Comparison of ENCODE assay signal across 9 cellular contexts in the genomic region with DNA sequence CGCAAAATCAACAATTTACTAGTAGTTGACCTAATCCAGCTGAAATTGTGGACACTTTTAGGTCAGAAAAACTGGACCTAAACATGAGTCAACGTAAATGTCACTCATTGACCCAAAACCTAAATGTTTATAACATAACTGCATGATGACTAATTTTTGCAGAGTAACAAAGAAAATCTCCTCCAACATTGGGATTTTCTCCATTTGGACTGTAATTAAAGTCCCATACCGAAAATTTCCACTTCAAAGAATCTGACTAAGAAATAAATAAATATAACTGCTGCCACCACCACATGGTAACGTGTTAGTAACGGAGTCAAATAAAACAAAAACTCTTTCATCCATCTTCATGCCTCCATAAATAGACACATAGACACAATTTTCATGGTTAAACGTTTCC. TPM values are rescaled to one million over a fixed set of nuclear protein-coding genes. Genes with fewer than 3 reads are reported as not detected.
A peak's percentile ranks its signal among the peaks of the same experiment; 100 is the strongest.
DNase-seq lines count a peak whose midpoint lies in the region; ATAC-seq and TF ChIP-seq lines count a peak whose summit lies in the region.
"Had no signal": no experiment of that assay in that cellular context is flagged by ENCODE, and none has a peak within 500 bp of the region (broad histone marks: within the 10 kb centered on the region; RNA-seq: fewer than 3 reads in every experiment).

No MANE protein-coding gene starts in this region.

- DNase-seq in heart left ventricle (no peak), Right ventricle myocardium inferior (ENCODE audit: missing footprints) (no peak), thoracic aorta (ENCODE audit: low spot score) (no peak)
- DNase-seq in activated naive CD8-positive, alpha-beta T cell treated with anti-CD3 and anti-CD28 coated beads, Interleukin-2, amount 50 U/mL, for 24 hours, result no peak
- DNase-seq: DMS153 had no signal

- peaks cover 23% of the 10 kb centered on the region for H3K4me1 Mint-ChIP-seq in activated naive CD8-positive, alpha-beta T cell treated with anti-CD3 and anti-CD28 coated beads, Interleukin-2, amount 50 U/mL, for 24 hours

- peaks cover 0 to 24% (median 15%) of the 10 kb centered on the region in 12 donors for H3K4me1 ChIP-seq in heart left ventricle
- H3K4me1 ChIP-seq in iPS-20b (ENCODE audit: insufficient read depth, low read length), result peaks cover 12% of the 10 kb centered on the region; the same call in 1 of the 2 replicates
- H3K4me1 ChIP-seq in thoracic aorta (ENCODE audit: control insufficient read depth in 1 of 2, low read depth in 2 of 2), result peaks cover 0 to 26% of the 10 kb centered on the region in 2 donors

- no peaks in the 10 kb centered on the region for H3K36me3 ChIP-seq in heart left ventricle
- no peaks in the 10 kb centered on the region for H3K36me3 ChIP-seq in iPS-20b (ENCODE audit: insufficient read depth, low read depth, low read length)
- H3K36me3 ChIP-seq in thoracic aorta, result no peaks in the 10 kb centered on the region

- peaks cover 2% of the 10 kb centered on the region for H3K36me3 Mint-ChIP-seq in activated naive CD8-positive, alpha-beta T cell treated with anti-CD3 and anti-CD28 coated beads, Interleukin-2, amount 50 U/mL, for 24 hours (ENCODE audit: low read depth)

- no peaks in the 10 kb centered on the region for H3K9me3 Mint-ChIP-seq in activated naive CD8-positive, alpha-beta T cell treated with anti-CD3 and anti-CD28 coated beads, Interleukin-2, amount 50 U/mL, for 24 hours

- intact Hi-C loops in heart left ventricle (cut with DNase I) (loop anchor here in 2 of 10 donors (10.0 kb wide), 1 partner anchor 79 kb away; no protein-coding TSS in a partner anchor), Right ventricle myocardium inferior (cut with DNase I) (no loop called here)

- peaks cover 29% of the 10 kb centered on the region for H3K27me3 Mint-ChIP-seq in activated naive CD8-positive, alpha-beta T cell treated with anti-CD3 and anti-CD28 coated beads, Interleukin-2, amount 50 U/mL, for 24 hours

- H3K4me3 Mint-ChIP-seq in activated naive CD8-positive, alpha-beta T cell treated with anti-CD3 and anti-CD28 coated beads, Interleukin-2, amount 50 U/mL, for 24 hours, result peak overlapping the region; percentile 91

- no peak for ATAC-seq in heart left ventricle
- no peak for ATAC-seq in Right ventricle myocardium inferior
- ATAC-seq in activated naive CD8-positive, alpha-beta T cell treated with anti-CD3 and anti-CD28 coated beads, Interleukin-2, amount 50 U/mL, for 24 hours, result no peak
- no peak for ATAC-seq in thoracic aorta (ENCODE audit: insufficient number of reproducible peaks, low FRiP score, low read depth)
- ATAC-seq in GM19397 (IDR thresholded peaks at IDR 0.05; ENCODE audit: unreplicated experiment), result no peak
- ATAC-seq in GM19452 (IDR thresholded peaks at IDR 0.05; ENCODE audit: unreplicated experiment), result no peak
- ATAC-seq in GM21381 (IDR thresholded peaks at IDR 0.05; ENCODE audit: unreplicated experiment), result no peak

- peak overlapping the region in 1 of 12 donors; percentile 72 for H3K27ac ChIP-seq in heart left ventricle
- no peak overlapping the region for H3K27ac ChIP-seq in iPS-20b (ENCODE audit: low read length)
- peak overlapping the region; percentile 45 to 49 for H3K27ac ChIP-seq in thoracic aorta

- no peak for TF ChIP-seq POLR2A in heart left ventricle (IDR thresholded peaks at IDR 0.05)

- H3K27me3 ChIP-seq in heart left ventricle (peaks cover 0 to 13% (median 0%) of the 10 kb centered on the region in 9 donors), iPS-20b (ENCODE audit: insufficient read depth, low read length) (peaks cover 13% of the 10 kb centered on the region), thoracic aorta (replicated peaks; ENCODE audit: insufficient read depth) (no peaks in the 10 kb centered on the region)

- H3K27ac Mint-ChIP-seq in activated naive CD8-positive, alpha-beta T cell treated with anti-CD3 and anti-CD28 coated beads, Interleukin-2, amount 50 U/mL, for 24 hours, result no peak overlapping the region

- no peaks in the 10 kb centered on the region for H3K9me3 ChIP-seq in heart left ventricle
- H3K9me3 ChIP-seq in iPS-20b (ENCODE audit: insufficient read depth, low read depth, low read length), result no peaks in the 10 kb centered on the region
- H3K9me3 ChIP-seq in thoracic aorta, result no peaks in the 10 kb centered on the region

- H3K4me3 ChIP-seq in heart left ventricle (peak overlapping the region in 11 of 12 donors; percentile 47 to 85 (median 62)), iPS-20b (ENCODE audit: low read length) (peak overlapping the region; percentile 87), thoracic aorta (peak overlapping the region; percentile 76)

- 56 to 64% (median 59%) methylated on average over 6 of the region's 6 CpGs for WGBS in heart left ventricle, 4 donors

- no peak for TF ChIP-seq CTCF in heart left ventricle (IDR thresholded peaks at IDR 0.05)
- no peak for TF ChIP-seq CTCF in thoracic aorta (IDR thresholded peaks at IDR 0.05)

- peak overlapping the region; percentile 89 for H3K9ac ChIP-seq in iPS-20b (ENCODE audit: low read depth, low read length)

RNA-seq across cellular contexts. Expression of gene ADGRA3, which starts 1.9 kb away (rescaled TPM):
- total RNA-seq in heart left ventricle, result 10 to 100 TPM; 18.2 to 43.9 (median 22.0) TPM
- 10 to 100 TPM in 1 of 2 donors, 1 to 10 TPM in 1; 9.6 to 11.2 TPM for polyA plus RNA-seq in heart left ventricle
- total RNA-seq in Right ventricle myocardium inferior, result 32.5 TPM
- 10 to 100 TPM; 15.7 to 43.6 TPM for total RNA-seq in thoracic aorta
